8 cellular contexts compared by ENCODE assay signal in genomic region chr19:42076375-42076944, GRCh38. TPM values are rescaled to one million over a fixed set of nuclear protein-coding genes. Genes with fewer than 3 reads are reported as not detected.
A peak's percentile ranks its signal among the peaks of the same experiment; 100 is the strongest.
DNase-seq lines count a peak whose midpoint lies in the region; ATAC-seq and TF ChIP-seq lines count a peak whose summit lies in the region.

No MANE protein-coding gene starts in this region.

- CTCF ChIA-PET in CD4-positive, alpha-beta memory T cell (lab: Charles Lee; ENCODE audit: partially characterized antibody): interaction anchor here (1.1 to 1.4 kb wide), 2 partner anchors 56 to 107 kb away, joined by 3 read pairs; partner anchors contain the start of gene POU2F2

- H3K9ac ChIP-seq in OCI-LY3 (ENCODE audit: low read length) (peak overlapping the region; percentile 92), stomach smooth muscle (ENCODE audit: low read length in 2 of 2) (peak overlapping the region; percentile 91 to 92)

- peak; percentile 55 for ATAC-seq in mucosa of descending colon
- no peak for ATAC-seq in GM18519 (IDR thresholded peaks at IDR 0.05; ENCODE audit: low FRiP score, unreplicated experiment)
- no peak for ATAC-seq in GM21528 (IDR thresholded peaks at IDR 0.05; ENCODE audit: low FRiP score, unreplicated experiment)
- ATAC-seq in HG03378 (IDR thresholded peaks at IDR 0.05; ENCODE audit: unreplicated experiment): no peak

- peaks cover 29 to 44% (median 37%) of the 10 kb centered on the region in 4 donors for H3K4me1 Mint-ChIP-seq in CD4-positive, alpha-beta memory T cell

- POLR2A ChIA-PET in CD4-positive, alpha-beta memory T cell (lab: Charles Lee; ENCODE audit: partially characterized antibody): interaction anchor here (0.6 to 1.3 kb wide), 14 partner anchors 10 to 321 kb away, joined by 3 to 5 read pairs (median 3); partner anchors contain the start of genes PAFAH1B3, PRR19, RABAC1 and ZNF526

- H3K36me3 ChIP-seq in CD4-positive, alpha-beta memory T cell (ENCODE audit: insufficient read depth, low read length): peaks cover 28% of the 10 kb centered on the region
- H3K36me3 ChIP-seq in OCI-LY3 (replicated peaks; ENCODE audit: low read depth, low read length): peaks cover 28% of the 10 kb centered on the region
- H3K36me3 ChIP-seq in mucosa of descending colon (ENCODE audit: low read depth): peaks cover 3% of the 10 kb centered on the region
- H3K36me3 ChIP-seq in stomach smooth muscle (ENCODE audit: control insufficient read depth in 2 of 2, insufficient read depth in 2 of 2, low read length in 2 of 2): peaks cover 20 to 31% of the 10 kb centered on the region in 2 donors

- peak overlapping the region; percentile 55 to 86 for H3K4me3 ChIP-seq in CD4-positive, alpha-beta memory T cell (ENCODE audit: low read length in 2 of 2)
- H3K4me3 ChIP-seq in OCI-LY3 (ENCODE audit: low read length) (peak overlapping the region; percentile 92), cardiac fibroblast (replicated peaks in 1 of 2; ENCODE audit: low read depth in 2 of 2, low read length in 2 of 2) (peak overlapping the region; percentile 83 to 92), mucosa of descending colon (peak overlapping the region; percentile 85), stomach smooth muscle (ENCODE audit: low read length in 2 of 2) (peak overlapping the region; percentile 78 to 91)

- peaks cover 0 to 2% (median 0%) of the 10 kb centered on the region in 8 donors for H3K9me3 Mint-ChIP-seq in CD4-positive, alpha-beta memory T cell

- peaks cover 10 to 37% of the 10 kb centered on the region in 2 donors for H3K36me3 Mint-ChIP-seq in CD4-positive, alpha-beta memory T cell

- no peak overlapping the region for H2AFZ ChIP-seq in OCI-LY3 (ENCODE audit: low read depth, low read length)

- TF ChIP-seq CTCF in OCI-LY3 (IDR thresholded peaks at IDR 0.05; ENCODE audit: low read depth, low read length) (no peak), cardiac fibroblast (IDR thresholded peaks at IDR 0.05; ENCODE audit: low read depth, low read length) (no peak), mucosa of descending colon (IDR thresholded peaks at IDR 0.05) (no peak)

- H3K9me3 ChIP-seq in CD4-positive, alpha-beta memory T cell (ENCODE audit: control insufficient read depth in 1 of 2, low read length in 2 of 2): no peaks in the 10 kb centered on the region
- H3K9me3 ChIP-seq in OCI-LY3 (ENCODE audit: insufficient read depth, low read length): no peaks in the 10 kb centered on the region
- H3K9me3 ChIP-seq in mucosa of descending colon: no peaks in the 10 kb centered on the region
- H3K9me3 ChIP-seq in stomach smooth muscle (ENCODE audit: control insufficient read depth in 2 of 2, low read length in 2 of 2): no peaks in the 10 kb centered on the region

- H3K27me3 Mint-ChIP-seq in CD4-positive, alpha-beta memory T cell: no peaks in the 10 kb centered on the region

- peaks cover 61% of the 10 kb centered on the region for H3K79me2 ChIP-seq in OCI-LY3 (ENCODE audit: low read length)

- peak overlapping the region; percentile 95 to 99 (median 95) for H3K27ac Mint-ChIP-seq in CD4-positive, alpha-beta memory T cell

- peaks cover 24% of the 10 kb centered on the region for H3K4me1 ChIP-seq in CD4-positive, alpha-beta memory T cell (ENCODE audit: insufficient read depth, low read length)
- peaks cover 18% of the 10 kb centered on the region for H3K4me1 ChIP-seq in OCI-LY3 (ENCODE audit: low read length)
- H3K4me1 ChIP-seq in mucosa of descending colon (ENCODE audit: low read depth): peaks cover 31% of the 10 kb centered on the region
- H3K4me1 ChIP-seq in stomach smooth muscle (ENCODE audit: control insufficient read depth, insufficient read depth, low read length): peaks cover 19% of the 10 kb centered on the region

- no peaks in the 10 kb centered on the region for H3K27me3 ChIP-seq in CD4-positive, alpha-beta memory T cell (ENCODE audit: insufficient read depth, low read length)
- H3K27me3 ChIP-seq in OCI-LY3 (ENCODE audit: low read depth, low read length) (no peaks in the 10 kb centered on the region), stomach smooth muscle (ENCODE audit: control insufficient read depth in 1 of 2, insufficient read depth in 2 of 2, low read length in 2 of 2) (no peaks in the 10 kb centered on the region)

- H3K4me2 ChIP-seq in OCI-LY3 (ENCODE audit: low read length): peak overlapping the region; percentile 96

- peaks cover 32% of the 10 kb centered on the region for H4K20me1 ChIP-seq in OCI-LY3 (ENCODE audit: insufficient read depth, low read length)

- intact Hi-C loops in CD4-positive, alpha-beta memory T cell (cut with micrococcal nuclease): loop anchor here (1.0 to 5.0 kb wide), 3 partner anchors 214 to 346 kb away; partner anchors contain the start of genes MEGF8 and RPS19
- intact Hi-C loops in mucosa of descending colon (cut with DNase I, micrococcal nuclease): no loop called here

- H3K4me3 Mint-ChIP-seq in CD4-positive, alpha-beta memory T cell: peak overlapping the region; percentile 89 to 96 (median 92)

- peak in 1 of 5 donors; percentile 65 for DNase-seq in CD4-positive, alpha-beta memory T cell
- no peak for DNase-seq in cardiac fibroblast (ENCODE audit: low read depth in 2 of 2)
- DNase-seq in mucosa of descending colon: peak; percentile 49 to 79 (median 74)

- peak overlapping the region; percentile 95 for H3K27ac ChIP-seq in CD4-positive, alpha-beta memory T cell (ENCODE audit: low read depth, low read length)
- H3K27ac ChIP-seq in OCI-LY3 (ENCODE audit: low read length) (peak overlapping the region; percentile 55), stomach smooth muscle (ENCODE audit: low read length) (peak overlapping the region; percentile 46)

RNA-seq across cellular contexts. Expression of gene ZNF574, which starts 0.5 kb away (rescaled TPM):
- 10 to 100 TPM; 25.1 to 26.0 TPM for total RNA-seq in CD4-positive, alpha-beta memory T cell
- 10 to 100 TPM; 14.8 to 24.6 TPM for polyA plus RNA-seq in CD4-positive, alpha-beta memory T cell
- total RNA-seq in mucosa of descending colon: 10 to 100 TPM; 11.2 to 17.5 (median 17.0) TPM

RNA-seq across cellular contexts. Expression of gene GRIK5, which starts 6.5 kb away (rescaled TPM):
- total RNA-seq in CD4-positive, alpha-beta memory T cell: under 1 TPM; 0.12 to 0.17 TPM
- not detected for polyA plus RNA-seq in CD4-positive, alpha-beta memory T cell
- 10 to 100 TPM in 1 of 3 donors, 1 to 10 TPM in 1, under 1 TPM in 1; 0.67 to 25.8 (median 2.0) TPM for total RNA-seq in mucosa of descending colon

RNA-seq across cellular contexts. Expression of gene POU2F2, which starts 55.8 kb away (rescaled TPM):
- total RNA-seq in CD4-positive, alpha-beta memory T cell: 10 to 100 TPM; 68.5 to 69.3 TPM
- polyA plus RNA-seq in CD4-positive, alpha-beta memory T cell: 10 to 100 TPM in 1 of 2 donors, 1 to 10 TPM in 1; 3.1 to 22.7 TPM
- total RNA-seq in mucosa of descending colon: 1 to 10 TPM; 3.9 to 6.8 (median 6.1) TPM

Comparison
In these comparisons a context has a peak if more than half of its experiments do, and no peak if none do; other contexts are left out.
1. DNase-seq: peak in mucosa of descending colon (3 of 3); none in cardiac fibroblast (0 of 2).
2. RNA of gene POU2F2, which starts 55.8 kb away (total RNA-seq): 68.5 to 69.3 TPM in CD4-positive, alpha-beta memory T cell; 3.9 to 6.8 TPM in mucosa of descending colon; every median in the first group is over 4 times any median in the second.
3. Peak in every context shown above with its lines, with median percentiles within 50 percentile points of each other: H3K27ac ChIP-seq and H3K4me3 ChIP-seq.